Comparison of ENCODE assay signal across 1 cellular context in the genomic region with DNA sequence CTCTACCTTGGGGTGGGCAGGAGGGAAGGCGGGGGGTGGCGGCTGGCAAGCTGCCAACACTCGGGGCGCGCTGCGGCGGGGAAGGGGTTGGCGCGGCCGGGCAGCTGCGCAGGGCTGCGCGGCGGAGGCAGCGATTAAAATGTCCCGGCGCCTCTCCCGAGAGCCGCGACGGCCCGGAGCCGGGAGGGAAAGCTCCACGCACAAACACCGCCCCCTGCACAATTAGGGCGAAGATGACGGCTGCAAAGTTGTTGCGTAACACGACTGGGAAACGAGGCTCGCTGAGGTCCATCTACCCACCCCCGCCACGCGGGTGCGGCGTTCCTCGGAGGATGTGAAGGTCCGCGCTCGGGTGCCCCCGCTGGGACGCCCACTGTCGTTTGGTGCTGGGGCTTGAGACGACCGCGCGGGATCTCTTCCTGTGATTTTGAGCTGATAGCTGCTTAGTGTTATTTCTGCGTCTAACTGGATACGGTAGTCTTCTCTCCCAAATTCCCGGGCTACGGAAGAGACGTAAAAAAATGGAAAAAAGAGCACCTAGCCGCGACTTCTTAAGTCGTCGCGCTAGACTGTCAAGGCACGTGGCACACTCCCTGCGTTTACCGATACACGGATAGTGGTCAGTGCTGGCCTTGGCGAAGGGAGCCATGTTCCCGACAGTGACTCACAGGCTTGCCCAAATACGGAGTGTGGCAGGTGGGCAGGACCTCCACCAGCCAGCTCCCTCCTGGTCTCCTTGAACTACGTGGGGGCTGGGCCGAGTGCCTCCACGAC.
A peak's percentile ranks its signal among the peaks of the same experiment; 100 is the strongest.
TF ChIP-seq lines count a peak whose summit lies in the region.

No MANE protein-coding gene starts in this region.

TF ChIP-seq in HepG2, 621 proteins besides CTCF, POLR2A, EP300 and RAD21 (continued from another document and continues in another):
- peak; percentile 5; the same call in 1 of the 2 replicates for TF ChIP-seq ZNF142 (CRISPR knock-in tag; IDR thresholded peaks at IDR 0.05)
- TF ChIP-seq ZNF33A (CRISPR knock-in tag; IDR thresholded peaks at IDR 0.05; ENCODE audit: borderline replicate concordance), result peak; percentile 69; the same call in 1 of the 2 replicates
- TF ChIP-seq ZNF780A (CRISPR knock-in tag; IDR thresholded peaks at IDR 0.05), result 0 out of 2 replicates have a peak, but pooled peaks have one; percentile 33
- TF ChIP-seq JUND (CRISPR knock-in tag; IDR thresholded peaks at IDR 0.05), result no peak
- TF ChIP-seq ZNF180 (CRISPR knock-in tag; IDR thresholded peaks at IDR 0.05; ENCODE audit: borderline replicate concordance, low read depth), result no peak
- no peak for TF ChIP-seq NR2F1 (CRISPR knock-in tag; IDR thresholded peaks at IDR 0.05)
- peak; percentile 29; the same call in 1 of the 2 replicates for TF ChIP-seq ZNF607 (CRISPR knock-in tag; IDR thresholded peaks at IDR 0.05; ENCODE audit: borderline replicate concordance)
- TF ChIP-seq SRY (CRISPR knock-in tag; IDR thresholded peaks at IDR 0.05), result peak; percentile 63; the same call in 1 of the 2 replicates
- TF ChIP-seq ZNF724P (CRISPR knock-in tag; IDR thresholded peaks at IDR 0.05; ENCODE audit: borderline replicate concordance), result no peak; the same call in 1 of the 2 replicates
- TF ChIP-seq MIXL1 (CRISPR knock-in tag; IDR thresholded peaks at IDR 0.05), result peak; percentile 70; the same call in 1 of the 2 replicates
- 0 out of 2 replicates have a peak, but pooled peaks have one; percentile 14 for TF ChIP-seq ZKSCAN8 (CRISPR knock-in tag; IDR thresholded peaks at IDR 0.05; ENCODE audit: borderline replicate concordance)
- TF ChIP-seq BRD4 (CRISPR knock-in tag; IDR thresholded peaks at IDR 0.05), result peak; percentile 55; the same call in 1 of the 2 replicates
- TF ChIP-seq DPF2 (CRISPR knock-in tag; IDR thresholded peaks at IDR 0.05; ENCODE audit: borderline replicate concordance, low read depth), result no peak
- TF ChIP-seq, protein P1, sequence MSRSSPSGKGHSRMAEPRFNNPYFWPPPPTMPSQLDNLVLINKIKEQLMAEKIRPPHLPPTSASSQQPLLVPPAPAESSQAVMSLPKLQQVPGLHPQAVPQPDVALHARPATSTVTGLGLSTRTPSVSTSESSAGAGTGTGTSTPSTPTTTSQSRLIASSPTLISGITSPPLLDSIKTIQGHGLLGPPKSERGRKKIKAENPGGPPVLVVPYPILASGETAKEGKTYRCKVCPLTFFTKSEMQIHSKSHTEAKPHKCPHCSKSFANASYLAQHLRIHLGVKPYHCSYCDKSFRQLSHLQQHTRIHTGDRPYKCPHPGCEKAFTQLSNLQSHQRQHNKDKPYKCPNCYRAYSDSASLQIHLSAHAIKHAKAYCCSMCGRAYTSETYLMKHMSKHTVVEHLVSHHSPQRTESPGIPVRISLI (CRISPR knock-in tag; IDR thresholded peaks at IDR 0.05; ENCODE audit: borderline replicate concordance), result no peak
- TF ChIP-seq DMAP1 (CRISPR knock-in tag; IDR thresholded peaks at IDR 0.05), result peak; percentile 75; the same call in 1 of the 2 replicates
- no peak for TF ChIP-seq TBP (CRISPR knock-in tag; IDR thresholded peaks at IDR 0.05)
- no peak for TF ChIP-seq ARID2 (CRISPR knock-in tag; IDR thresholded peaks at IDR 0.05; ENCODE audit: borderline replicate concordance)
- peak; percentile 88; the same call in 1 of the 2 replicates for TF ChIP-seq SRF (IDR thresholded peaks at IDR 0.05; ENCODE audit: low read depth, low read length)
- TF ChIP-seq, protein P2, sequence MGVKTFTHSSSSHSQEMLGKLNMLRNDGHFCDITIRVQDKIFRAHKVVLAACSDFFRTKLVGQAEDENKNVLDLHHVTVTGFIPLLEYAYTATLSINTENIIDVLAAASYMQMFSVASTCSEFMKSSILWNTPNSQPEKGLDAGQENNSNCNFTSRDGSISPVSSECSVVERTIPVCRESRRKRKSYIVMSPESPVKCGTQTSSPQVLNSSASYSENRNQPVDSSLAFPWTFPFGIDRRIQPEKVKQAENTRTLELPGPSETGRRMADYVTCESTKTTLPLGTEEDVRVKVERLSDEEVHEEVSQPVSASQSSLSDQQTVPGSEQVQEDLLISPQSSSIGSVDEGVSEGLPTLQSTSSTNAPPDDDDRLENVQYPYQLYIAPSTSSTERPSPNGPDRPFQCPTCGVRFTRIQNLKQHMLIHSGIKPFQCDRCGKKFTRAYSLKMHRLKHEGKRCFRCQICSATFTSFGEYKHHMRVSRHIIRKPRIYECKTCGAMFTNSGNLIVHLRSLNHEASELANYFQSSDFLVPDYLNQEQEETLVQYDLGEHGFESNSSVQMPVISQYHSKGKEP (CRISPR knock-in tag; IDR thresholded peaks at IDR 0.05), result no peak
- no peak for TF ChIP-seq HNF4G (IDR thresholded peaks at IDR 0.05; ENCODE audit: borderline replicate concordance, low read depth, low read length)
- no peak for TF ChIP-seq HNF4G (CRISPR knock-in tag; IDR thresholded peaks at IDR 0.05; ENCODE audit: borderline replicate concordance, low read depth)
- no peak for TF ChIP-seq FLYWCH1 (CRISPR knock-in tag; IDR thresholded peaks at IDR 0.05)
- TF ChIP-seq MTF2 (CRISPR knock-in tag; IDR thresholded peaks at IDR 0.05; ENCODE audit: borderline replicate concordance), result peak; percentile 62; the same call in 1 of the 2 replicates
- TF ChIP-seq MEF2D (CRISPR knock-in tag; IDR thresholded peaks at IDR 0.05), result peak; percentile 18; the same call in 1 of the 2 replicates
- no peak for TF ChIP-seq MBNL3 (CRISPR knock-in tag; conservative IDR thresholded peaks at IDR 0.05)
- peak; percentile 76; the same call in 1 of the 2 replicates for TF ChIP-seq ZNF790 (CRISPR knock-in tag; IDR thresholded peaks at IDR 0.05; ENCODE audit: borderline replicate concordance)
- no peak for TF ChIP-seq ZNF839 (CRISPR knock-in tag; IDR thresholded peaks at IDR 0.05; ENCODE audit: borderline replicate concordance)
- no peak for TF ChIP-seq HMGA1 (CRISPR knock-in tag; conservative IDR thresholded peaks at IDR 0.05)
- TF ChIP-seq, protein P3, sequence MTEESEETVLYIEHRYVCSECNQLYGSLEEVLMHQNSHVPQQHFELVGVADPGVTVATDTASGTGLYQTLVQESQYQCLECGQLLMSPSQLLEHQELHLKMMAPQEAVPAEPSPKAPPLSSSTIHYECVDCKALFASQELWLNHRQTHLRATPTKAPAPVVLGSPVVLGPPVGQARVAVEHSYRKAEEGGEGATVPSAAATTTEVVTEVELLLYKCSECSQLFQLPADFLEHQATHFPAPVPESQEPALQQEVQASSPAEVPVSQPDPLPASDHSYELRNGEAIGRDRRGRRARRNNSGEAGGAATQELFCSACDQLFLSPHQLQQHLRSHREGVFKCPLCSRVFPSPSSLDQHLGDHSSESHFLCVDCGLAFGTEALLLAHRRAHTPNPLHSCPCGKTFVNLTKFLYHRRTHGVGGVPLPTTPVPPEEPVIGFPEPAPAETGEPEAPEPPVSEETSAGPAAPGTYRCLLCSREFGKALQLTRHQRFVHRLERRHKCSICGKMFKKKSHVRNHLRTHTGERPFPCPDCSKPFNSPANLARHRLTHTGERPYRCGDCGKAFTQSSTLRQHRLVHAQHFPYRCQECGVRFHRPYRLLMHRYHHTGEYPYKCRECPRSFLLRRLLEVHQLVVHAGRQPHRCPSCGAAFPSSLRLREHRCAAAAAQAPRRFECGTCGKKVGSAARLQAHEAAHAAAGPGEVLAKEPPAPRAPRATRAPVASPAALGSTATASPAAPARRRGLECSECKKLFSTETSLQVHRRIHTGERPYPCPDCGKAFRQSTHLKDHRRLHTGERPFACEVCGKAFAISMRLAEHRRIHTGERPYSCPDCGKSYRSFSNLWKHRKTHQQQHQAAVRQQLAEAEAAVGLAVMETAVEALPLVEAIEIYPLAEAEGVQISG (CRISPR knock-in tag; IDR thresholded peaks at IDR 0.05), result peak; percentile 31
- TF ChIP-seq MLX (CRISPR knock-in tag; IDR thresholded peaks at IDR 0.05), result no peak
- no peak for TF ChIP-seq ZNF713 (CRISPR knock-in tag; IDR thresholded peaks at IDR 0.05)
- TF ChIP-seq SRSF1 (optimal IDR thresholded peaks at IDR 0.05; ENCODE audit: low read depth, low read length), result no peak
- no peak for TF ChIP-seq YEATS2 (CRISPR knock-in tag; IDR thresholded peaks at IDR 0.05; ENCODE audit: borderline replicate concordance)
- TF ChIP-seq MAX (IDR thresholded peaks at IDR 0.05), result peak; percentile 74; the same call in 1 of the 2 replicates
- 0 out of 2 replicates have a peak, but pooled peaks have one; percentile 62 for TF ChIP-seq SIN3A (IDR thresholded peaks at IDR 0.05; ENCODE audit: borderline replicate concordance, low read depth, low read length)
- no peak for TF ChIP-seq SMYD3 (CRISPR knock-in tag; IDR thresholded peaks at IDR 0.05)
- TF ChIP-seq ZBTB20 (CRISPR knock-in tag; IDR thresholded peaks at IDR 0.05; ENCODE audit: borderline replicate concordance, low read depth), result peak; percentile 24; the same call in 1 of the 2 replicates
- no peak for TF ChIP-seq RNF219 (CRISPR knock-in tag; IDR thresholded peaks at IDR 0.05)
- no peak for TF ChIP-seq ZNF558 (CRISPR knock-in tag; IDR thresholded peaks at IDR 0.05; ENCODE audit: borderline replicate concordance)
- TF ChIP-seq ZNF644 (CRISPR knock-in tag; IDR thresholded peaks at IDR 0.05; ENCODE audit: low read depth), result peak; percentile 44; the same call in 1 of the 2 replicates
- TF ChIP-seq, protein P4, sequence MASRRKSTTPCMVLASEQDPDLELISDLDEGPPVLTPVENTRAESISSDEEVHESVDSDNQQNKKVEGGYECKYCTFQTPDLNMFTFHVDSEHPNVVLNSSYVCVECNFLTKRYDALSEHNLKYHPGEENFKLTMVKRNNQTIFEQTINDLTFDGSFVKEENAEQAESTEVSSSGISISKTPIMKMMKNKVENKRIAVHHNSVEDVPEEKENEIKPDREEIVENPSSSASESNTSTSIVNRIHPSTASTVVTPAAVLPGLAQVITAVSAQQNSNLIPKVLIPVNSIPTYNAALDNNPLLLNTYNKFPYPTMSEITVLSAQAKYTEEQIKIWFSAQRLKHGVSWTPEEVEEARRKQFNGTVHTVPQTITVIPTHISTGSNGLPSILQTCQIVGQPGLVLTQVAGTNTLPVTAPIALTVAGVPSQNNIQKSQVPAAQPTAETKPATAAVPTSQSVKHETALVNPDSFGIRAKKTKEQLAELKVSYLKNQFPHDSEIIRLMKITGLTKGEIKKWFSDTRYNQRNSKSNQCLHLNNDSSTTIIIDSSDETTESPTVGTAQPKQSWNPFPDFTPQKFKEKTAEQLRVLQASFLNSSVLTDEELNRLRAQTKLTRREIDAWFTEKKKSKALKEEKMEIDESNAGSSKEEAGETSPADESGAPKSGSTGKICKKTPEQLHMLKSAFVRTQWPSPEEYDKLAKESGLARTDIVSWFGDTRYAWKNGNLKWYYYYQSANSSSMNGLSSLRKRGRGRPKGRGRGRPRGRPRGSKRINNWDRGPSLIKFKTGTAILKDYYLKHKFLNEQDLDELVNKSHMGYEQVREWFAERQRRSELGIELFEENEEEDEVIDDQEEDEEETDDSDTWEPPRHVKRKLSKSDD (CRISPR knock-in tag; IDR thresholded peaks at IDR 0.05; ENCODE audit: low read depth), result 0 out of 2 replicates have a peak, but pooled peaks have one; percentile 54
